In the genomic region with DNA sequence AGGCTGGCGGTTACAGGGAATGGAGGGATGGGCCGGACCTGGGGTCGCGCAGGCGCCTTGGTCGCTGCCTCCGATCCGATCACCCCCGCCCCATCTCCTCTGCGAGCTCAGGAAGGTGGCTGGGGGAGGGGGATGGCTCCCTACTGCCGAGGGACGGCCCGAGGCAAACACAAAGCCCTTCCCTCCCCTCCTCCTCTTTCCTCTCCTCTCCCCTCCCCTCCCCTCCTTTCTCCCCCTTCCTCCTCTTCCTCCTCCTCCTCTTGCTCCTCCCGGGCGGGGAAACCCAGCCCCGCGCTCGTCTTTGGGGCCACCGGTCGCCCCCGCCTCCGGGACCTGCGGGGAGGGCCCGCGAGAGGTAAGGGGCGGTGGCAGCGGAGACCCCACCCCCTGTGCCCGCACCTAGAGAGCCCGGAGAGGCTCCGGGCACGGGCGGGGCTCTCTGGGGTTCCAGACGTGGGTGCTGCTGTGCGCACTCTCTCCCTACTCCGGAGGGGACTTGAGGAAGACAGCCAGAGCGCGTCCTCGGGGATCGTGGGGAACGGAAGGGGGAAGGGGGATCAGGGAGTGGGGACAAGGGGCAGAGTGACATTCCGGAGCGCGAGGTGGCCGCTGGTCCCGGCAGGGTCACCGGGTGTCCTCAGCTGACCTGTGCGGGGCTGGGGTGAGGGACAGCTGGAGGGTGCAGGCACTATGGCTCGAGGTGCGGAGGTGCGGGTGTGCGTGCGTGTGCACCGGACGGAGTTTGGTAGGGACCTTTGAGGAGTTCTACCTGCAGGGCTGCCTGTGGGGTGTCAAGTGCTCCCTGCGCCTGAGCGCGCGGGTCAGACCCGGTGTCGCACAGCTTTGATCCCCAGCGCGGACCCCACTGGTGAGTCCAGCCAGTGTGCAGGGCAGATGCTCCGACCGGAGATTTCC, we compare ENCODE assay signal across 8 cellular contexts. TPM values are rescaled to one million over a fixed set of nuclear protein-coding genes. Genes with fewer than 3 reads are reported as not detected.
DNase-seq lines count a peak whose midpoint lies in the region; ATAC-seq and TF ChIP-seq lines count a peak whose summit lies in the region.

A gene with protein sequence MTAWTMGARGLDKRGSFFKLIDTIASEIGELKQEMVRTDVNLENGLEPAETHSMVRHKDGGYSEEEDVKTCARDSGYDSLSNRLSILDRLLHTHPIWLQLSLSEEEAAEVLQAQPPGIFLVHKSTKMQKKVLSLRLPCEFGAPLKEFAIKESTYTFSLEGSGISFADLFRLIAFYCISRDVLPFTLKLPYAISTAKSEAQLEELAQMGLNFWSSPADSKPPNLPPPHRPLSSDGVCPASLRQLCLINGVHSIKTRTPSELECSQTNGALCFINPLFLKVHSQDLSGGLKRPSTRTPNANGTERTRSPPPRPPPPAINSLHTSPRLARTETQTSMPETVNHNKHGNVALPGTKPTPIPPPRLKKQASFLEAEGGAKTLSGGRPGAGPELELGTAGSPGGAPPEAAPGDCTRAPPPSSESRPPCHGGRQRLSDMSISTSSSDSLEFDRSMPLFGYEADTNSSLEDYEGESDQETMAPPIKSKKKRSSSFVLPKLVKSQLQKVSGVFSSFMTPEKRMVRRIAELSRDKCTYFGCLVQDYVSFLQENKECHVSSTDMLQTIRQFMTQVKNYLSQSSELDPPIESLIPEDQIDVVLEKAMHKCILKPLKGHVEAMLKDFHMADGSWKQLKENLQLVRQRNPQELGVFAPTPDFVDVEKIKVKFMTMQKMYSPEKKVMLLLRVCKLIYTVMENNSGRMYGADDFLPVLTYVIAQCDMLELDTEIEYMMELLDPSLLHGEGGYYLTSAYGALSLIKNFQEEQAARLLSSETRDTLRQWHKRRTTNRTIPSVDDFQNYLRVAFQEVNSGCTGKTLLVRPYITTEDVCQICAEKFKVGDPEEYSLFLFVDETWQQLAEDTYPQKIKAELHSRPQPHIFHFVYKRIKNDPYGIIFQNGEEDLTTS (plus strand): TSS at position 286 of the 915 bp plus-strand sequence. CDS start 131,344 bp downstream, outside the sequence.

- H3K4me1 ChIP-seq in muscle layer of colon (ENCODE audit: insufficient read depth, low read length) = peaks cover 16% of the 10 kb centered on the region

- no peaks in the 10 kb centered on the region for H3K27me3 Mint-ChIP-seq in type B pancreatic cell

- peaks cover 13% of the 10 kb centered on the region for H3K9me3 Mint-ChIP-seq in type B pancreatic cell

- H3K36me3 ChIP-seq in muscle layer of colon (ENCODE audit: insufficient read depth, low read length) = no peaks in the 10 kb centered on the region

- peak within 1 kb of the TSS; percentile 89 for H3K9ac ChIP-seq in muscle layer of colon (ENCODE audit: low read length)

- peak; percentile 85 for DNase-seq in EL
- peak; percentile 80 for DNase-seq in NCI-H1105 treated with DMSO at 0.1 percent for 48 hours (lab: John Stamatoyannopoulos, UW)
- peak; percentile 38 for DNase-seq in UCSD-AML1 (lab: John Stamatoyannopoulos, UW; ENCODE audit: unreplicated experiment)
- DNase-seq in fibroblast of the aortic adventitia (ENCODE audit: low read depth) = peak; percentile 85
- peak; percentile 95 for DNase-seq in type B pancreatic cell (ENCODE audit: extremely low spot score, unreplicated experiment)

- no peaks in the 10 kb centered on the region for H3K27me3 ChIP-seq in muscle layer of colon (ENCODE audit: control insufficient read depth in 1 of 2, insufficient read depth in 2 of 2, low read length in 2 of 2)

- H3K4me3 ChIP-seq in fibroblast of the aortic adventitia (ENCODE audit: low read depth, low read length) (peak within 1 kb of the TSS; percentile 93), muscle layer of colon (ENCODE audit: low read depth in 1 of 2, low read length in 2 of 2) (peak within 1 kb of the TSS; percentile 45 to 84)

- no peak for TF ChIP-seq CTCF in fibroblast of the aortic adventitia (IDR thresholded peaks at IDR 0.05; ENCODE audit: insufficient read depth, low read length)
- no peak for TF ChIP-seq CTCF in type B pancreatic cell (conservative IDR thresholded peaks at IDR 0.05)

- peak within 1 kb of the TSS; percentile 96 for H3K4me3 Mint-ChIP-seq in type B pancreatic cell

- no peaks in the 10 kb centered on the region for H3K9me3 ChIP-seq in muscle layer of colon (ENCODE audit: low read length)

- ATAC-seq in GM18907 (IDR thresholded peaks at IDR 0.05; ENCODE audit: unreplicated experiment) (no peak), HG02885 (IDR thresholded peaks at IDR 0.05; ENCODE audit: poor library complexity, unreplicated experiment) (no peak)

- H3K27ac Mint-ChIP-seq in type B pancreatic cell = peak within 1 kb of the TSS; percentile 94

- peaks cover 20% of the 10 kb centered on the region for H3K36me3 Mint-ChIP-seq in type B pancreatic cell

- H3K27ac ChIP-seq in muscle layer of colon (ENCODE audit: low read depth, low read length) = peak within 1 kb of the TSS; percentile 80

- peaks cover 47% of the 10 kb centered on the region for H3K4me1 Mint-ChIP-seq in type B pancreatic cell (ENCODE audit: unreplicated experiment)

RNA-seq across cellular contexts. Expression of the gene that starts here (rescaled TPM):
- total RNA-seq in fibroblast of the aortic adventitia (ENCODE audit: low replicate concordance) = 36.6 and 61.1 TPM in 2 replicates
- total RNA-seq in type B pancreatic cell (ENCODE audit: low replicate concordance) = 44.8 and 46.8 TPM in 2 replicates

Comparison
In these comparisons a context has a peak if more than half of its experiments do, and no peak if none do; other contexts are left out.
1. DNase-seq: peak in every context shown above with its lines; median percentile 95 in type B pancreatic cell; 85 in EL; 85 in fibroblast of the aortic adventitia; 80 in NCI-H1105 treated with DMSO at 0.1 percent for 48 hours; 38 in UCSD-AML1.